ENCODE assay signal across 8 cellular contexts in the genomic region with DNA sequence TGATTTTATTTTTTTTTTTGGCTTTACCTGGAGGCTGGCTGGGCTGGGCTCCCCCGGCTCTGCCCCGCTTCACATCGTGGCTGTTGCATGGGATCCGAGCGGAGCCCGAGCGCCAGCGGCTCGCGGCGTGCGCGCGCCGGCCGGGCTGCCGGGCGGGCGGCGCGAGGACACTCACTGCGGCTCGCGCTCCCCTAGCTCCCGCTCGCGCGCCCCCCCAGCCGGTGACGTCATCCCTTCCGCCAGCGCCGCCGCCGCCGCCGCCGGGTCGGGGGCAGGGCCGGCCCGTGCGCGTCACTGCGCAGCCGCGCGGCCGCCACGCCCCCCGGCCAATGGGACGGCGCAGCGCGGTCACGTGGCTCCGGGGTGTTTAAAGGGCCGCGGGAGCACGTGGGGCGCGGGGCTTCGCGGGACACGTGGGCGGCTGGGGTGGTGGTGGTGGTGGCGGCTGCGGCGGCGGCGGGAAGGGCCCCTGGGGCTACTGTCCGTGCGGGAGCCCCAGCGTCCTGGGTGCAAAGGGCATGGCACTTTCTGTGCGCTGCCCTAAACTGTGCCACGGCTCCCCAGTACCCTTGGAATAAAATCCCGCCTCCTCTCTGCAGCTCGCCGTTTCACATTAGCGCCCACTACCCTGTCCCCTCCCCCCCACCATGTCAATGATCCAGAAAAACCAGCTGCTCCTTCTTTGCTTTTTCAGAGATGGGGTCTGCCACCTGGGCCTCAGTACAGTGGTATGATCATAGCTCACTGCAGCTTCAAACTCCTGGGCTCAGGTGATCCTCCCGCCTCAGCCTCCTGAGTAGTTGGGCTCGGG. TPM values are rescaled to one million over a fixed set of nuclear protein-coding genes. Genes with fewer than 3 reads are reported as not detected.
DNase-seq lines count a peak whose midpoint lies in the region; ATAC-seq and TF ChIP-seq lines count a peak whose summit lies in the region.

A gene (minus strand): TSS at position 176 of the 811 bp plus-strand sequence. CDS start 54,672 bp downstream, outside the sequence.

- peak within 1 kb of the TSS; percentile 92 for H3K9ac ChIP-seq in HUES64 (ENCODE audit: low read depth, low read length)

- 6% methylated on average over 81 of the region's 81 CpGs for WGBS in HUES64

- H3K9me3 ChIP-seq in HUES64 (ENCODE audit: insufficient read depth, low read depth, low read length) = no peaks in the 10 kb centered on the region
- peaks cover 4% of the 10 kb centered on the region; the same call in 1 of the 2 replicates for H3K9me3 ChIP-seq in SJSA1 (replicated peaks)
- no peaks in the 10 kb centered on the region for H3K9me3 ChIP-seq in osteoblast (ENCODE audit: low read depth, low read length)

- TF ChIP-seq CTCF in osteoblast (IDR thresholded peaks at IDR 0.05; ENCODE audit: extremely low read depth, low read depth, low read length) = no peak
- no peak for TF ChIP-seq CTCF in subcutaneous adipose tissue (IDR thresholded peaks at IDR 0.05; ENCODE audit: low read depth)

- peak; percentile 57 to 81 for ATAC-seq in activated naive CD4-positive, alpha-beta T cell treated with anti-CD3 and anti-CD28 coated beads, Interleukin-2, amount 50 U/mL, for 72 hours

- DNase-seq in DMS 273 treated with DMSO at 0.1 percent for 48 hours (lab: John Stamatoyannopoulos, UW) (peak; percentile 60), SJSA1 (ENCODE audit: low read depth in 1 of 2, low spot score in 2 of 2) (peak; percentile 73 to 87), glomerular visceral epithelial cell (ENCODE audit: extremely low spot score) (peak; percentile 86), osteoblast (ENCODE audit: insufficient read length, low spot score, missing footprints) (peak; percentile 100), NOMO-1 treated with DMSO at 0.1 percent for 48 hours (lab: John Stamatoyannopoulos, UW; ENCODE audit: unreplicated experiment) (no peak)
- peak in 1 of 2 donors; percentile 69 for DNase-seq in activated naive CD4-positive, alpha-beta T cell treated with anti-CD3 and anti-CD28 coated beads, Interleukin-2, amount 50 U/mL, for 72 hours (ENCODE audit: low spot score in 2 of 2)

- peak within 1 kb of the TSS; percentile 79 for H3K4me3 ChIP-seq in HUES64 (ENCODE audit: low read length)
- H3K4me3 ChIP-seq in SJSA1 = peak within 1 kb of the TSS; percentile 43
- peak within 1 kb of the TSS; percentile 71 for H3K4me3 ChIP-seq in osteoblast (ENCODE audit: insufficient read depth, low read length)

- no peak within 1 kb of the TSS for H3K27ac Mint-ChIP-seq in activated naive CD4-positive, alpha-beta T cell treated with anti-CD3 and anti-CD28 coated beads, Interleukin-2, amount 50 U/mL, for 72 hours

- H3K36me3 ChIP-seq in HUES64 (ENCODE audit: insufficient read depth, low read length) (no peaks in the 10 kb centered on the region), SJSA1 (no peaks in the 10 kb centered on the region), osteoblast (ENCODE audit: insufficient read depth, low read length) (no peaks in the 10 kb centered on the region)

- H3K27ac ChIP-seq in HUES64 (ENCODE audit: low read depth, low read length) (peak within 1 kb of the TSS; percentile 90), SJSA1 (no peak within 1 kb of the TSS), osteoblast (ENCODE audit: low read depth, low read length) (no peak within 1 kb of the TSS)

- H2AFZ ChIP-seq in osteoblast (ENCODE audit: low read length) = peak within 1 kb of the TSS; percentile 22

- peaks cover 0 to 6% of the 10 kb centered on the region in 2 donors for H3K36me3 Mint-ChIP-seq in activated naive CD4-positive, alpha-beta T cell treated with anti-CD3 and anti-CD28 coated beads, Interleukin-2, amount 50 U/mL, for 72 hours

- peak within 1 kb of the TSS; percentile 83 for H3K4me2 ChIP-seq in osteoblast (ENCODE audit: insufficient read depth, low read length)

- H3K4me1 ChIP-seq in HUES64 (ENCODE audit: insufficient read depth, low read length) (peaks cover 17% of the 10 kb centered on the region), SJSA1 (replicated peaks) (peaks cover 24% of the 10 kb centered on the region), osteoblast (ENCODE audit: insufficient read depth, low read length) (peaks cover 5% of the 10 kb centered on the region)

- H4K20me1 ChIP-seq in osteoblast (ENCODE audit: insufficient read depth, low read length) = no peaks in the 10 kb centered on the region

- no peaks in the 10 kb centered on the region for H3K79me2 ChIP-seq in osteoblast (ENCODE audit: insufficient read depth, low read length)

- H3K27me3 ChIP-seq in HUES64 (ENCODE audit: insufficient read depth, low read length) (peaks cover 16% of the 10 kb centered on the region), SJSA1 (replicated peaks) (peaks cover 21% of the 10 kb centered on the region), osteoblast (ENCODE audit: insufficient read depth, low read length) (peaks cover 26% of the 10 kb centered on the region)

- no peaks in the 10 kb centered on the region for H3K9me3 Mint-ChIP-seq in activated naive CD4-positive, alpha-beta T cell treated with anti-CD3 and anti-CD28 coated beads, Interleukin-2, amount 50 U/mL, for 72 hours

RNA-seq across cellular contexts. Expression of the gene that starts here (rescaled TPM):
- 63.7 TPM for polyA plus RNA-seq in HUES64 (2013, experiment 1 of 2)
- 74.7 TPM for polyA plus RNA-seq in HUES64 (2013, experiment 2 of 2)
- 52.5 and 66.6 TPM in 2 replicates for total RNA-seq in SJSA1 (2014; rRNA removed; shearing (Covaris generic))
- 1 to 10 TPM; 2.3 TPM for total RNA-seq in activated naive CD4-positive, alpha-beta T cell treated with anti-CD3 and anti-CD28 coated beads, Interleukin-2, amount 50 U/mL, for 72 hours
- total RNA-seq in osteoblast (218 and 227 TPM in 2 replicates), subcutaneous adipose tissue (100 to 1,000 TPM; 261 to 700 (median 461) TPM)

Comparison
In these comparisons a context has a peak if more than half of its experiments do, and no peak if none do; other contexts are left out.
1. RNA of the gene that starts here (total RNA-seq): 261 to 700 TPM in subcutaneous adipose tissue, 218 to 227 TPM in osteoblast and 52.5 to 66.6 TPM in SJSA1; 2.3 TPM in activated naive CD4-positive, alpha-beta T cell treated with anti-CD3 and anti-CD28 coated beads, Interleukin-2, amount 50 U/mL, for 72 hours; every median in the first group is over 10 times any median in the second.
2. Peak in every context shown above with its lines, with median percentiles within 50 percentile points of each other: H3K4me3 ChIP-seq.